Comparison of ENCODE assay signal across 1 cellular context in genomic region chr7:108246227-108246837, GRCh38.
TF ChIP-seq lines count a peak whose summit lies in the region.

No MANE protein-coding gene starts in this region.

TF ChIP-seq in K562, 482 proteins besides CTCF, POLR2A, EP300 and RAD21 (continued from another document and continues in another):
- TF ChIP-seq, protein P1, sequence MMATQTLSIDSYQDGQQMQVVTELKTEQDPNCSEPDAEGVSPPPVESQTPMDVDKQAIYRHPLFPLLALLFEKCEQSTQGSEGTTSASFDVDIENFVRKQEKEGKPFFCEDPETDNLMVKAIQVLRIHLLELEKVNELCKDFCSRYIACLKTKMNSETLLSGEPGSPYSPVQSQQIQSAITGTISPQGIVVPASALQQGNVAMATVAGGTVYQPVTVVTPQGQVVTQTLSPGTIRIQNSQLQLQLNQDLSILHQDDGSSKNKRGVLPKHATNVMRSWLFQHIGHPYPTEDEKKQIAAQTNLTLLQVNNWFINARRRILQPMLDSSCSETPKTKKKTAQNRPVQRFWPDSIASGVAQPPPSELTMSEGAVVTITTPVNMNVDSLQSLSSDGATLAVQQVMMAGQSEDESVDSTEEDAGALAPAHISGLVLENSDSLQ (IDR thresholded peaks at IDR 0.05) = peak; percentile 71
- TF ChIP-seq ARID2 (IDR thresholded peaks at IDR 0.05) (peak; percentile 60; the same call in 1 of the 2 replicates), ARHGAP35 (IDR thresholded peaks at IDR 0.05; ENCODE audit: partially characterized antibody) (no peak), TOE1 (IDR thresholded peaks at IDR 0.05; ENCODE audit: borderline replicate concordance) (peak; percentile 84), TOE1 (CRISPR knock-in tag; IDR thresholded peaks at IDR 0.05; ENCODE audit: borderline replicate concordance, low read depth) (no peak), MTA1 (IDR thresholded peaks at IDR 0.05; ENCODE audit: borderline replicate concordance) (peak; percentile 91), NCOR1 (IDR thresholded peaks at IDR 0.05) (peak; percentile 89), ZNF436 (CRISPR knock-in tag; IDR thresholded peaks at IDR 0.05) (no peak), ZNF584 (CRISPR knock-in tag; IDR thresholded peaks at IDR 0.05; ENCODE audit: low read depth) (peak; percentile 88), DIDO1 (tag; IDR thresholded peaks at IDR 0.05; ENCODE audit: low read depth) (0 out of 2 replicates have a peak, but pooled peaks have one; percentile 37), NFE2L1 (tag; IDR thresholded peaks at IDR 0.05; ENCODE audit: borderline replicate concordance, low read depth) (peak; percentile 99), ZNF583 (CRISPR knock-in tag; IDR thresholded peaks at IDR 0.05) (peak; percentile 39; the same call in 1 of the 2 replicates), ZNF780A (CRISPR knock-in tag; IDR thresholded peaks at IDR 0.05) (no peak), ZNF217 (CRISPR knock-in tag; IDR thresholded peaks at IDR 0.05) (no peak), CBFA2T2 (conservative IDR thresholded peaks at IDR 0.05) (peak; percentile 52), ZNF140 (CRISPR knock-in tag; IDR thresholded peaks at IDR 0.05) (no peak), ASH1L (IDR thresholded peaks at IDR 0.05; ENCODE audit: borderline replicate concordance, low read depth, partially characterized antibody) (peak; percentile 11), ZBTB17 (CRISPR knock-in tag; IDR thresholded peaks at IDR 0.05) (peak; percentile 59; the same call in 1 of the 2 replicates), RBM14 (IDR thresholded peaks at IDR 0.05; ENCODE audit: borderline replicate concordance, insufficient read depth, low read depth, low read length) (no peak), LARP7 (IDR thresholded peaks at IDR 0.05) (peak; percentile 75; the same call in 1 of the 2 replicates), MXI1 (IDR thresholded peaks at IDR 0.05; ENCODE audit: low read depth, low read length) (0 out of 2 replicates have a peak, but pooled peaks have one; percentile 10)
- TF ChIP-seq, protein P2, sequence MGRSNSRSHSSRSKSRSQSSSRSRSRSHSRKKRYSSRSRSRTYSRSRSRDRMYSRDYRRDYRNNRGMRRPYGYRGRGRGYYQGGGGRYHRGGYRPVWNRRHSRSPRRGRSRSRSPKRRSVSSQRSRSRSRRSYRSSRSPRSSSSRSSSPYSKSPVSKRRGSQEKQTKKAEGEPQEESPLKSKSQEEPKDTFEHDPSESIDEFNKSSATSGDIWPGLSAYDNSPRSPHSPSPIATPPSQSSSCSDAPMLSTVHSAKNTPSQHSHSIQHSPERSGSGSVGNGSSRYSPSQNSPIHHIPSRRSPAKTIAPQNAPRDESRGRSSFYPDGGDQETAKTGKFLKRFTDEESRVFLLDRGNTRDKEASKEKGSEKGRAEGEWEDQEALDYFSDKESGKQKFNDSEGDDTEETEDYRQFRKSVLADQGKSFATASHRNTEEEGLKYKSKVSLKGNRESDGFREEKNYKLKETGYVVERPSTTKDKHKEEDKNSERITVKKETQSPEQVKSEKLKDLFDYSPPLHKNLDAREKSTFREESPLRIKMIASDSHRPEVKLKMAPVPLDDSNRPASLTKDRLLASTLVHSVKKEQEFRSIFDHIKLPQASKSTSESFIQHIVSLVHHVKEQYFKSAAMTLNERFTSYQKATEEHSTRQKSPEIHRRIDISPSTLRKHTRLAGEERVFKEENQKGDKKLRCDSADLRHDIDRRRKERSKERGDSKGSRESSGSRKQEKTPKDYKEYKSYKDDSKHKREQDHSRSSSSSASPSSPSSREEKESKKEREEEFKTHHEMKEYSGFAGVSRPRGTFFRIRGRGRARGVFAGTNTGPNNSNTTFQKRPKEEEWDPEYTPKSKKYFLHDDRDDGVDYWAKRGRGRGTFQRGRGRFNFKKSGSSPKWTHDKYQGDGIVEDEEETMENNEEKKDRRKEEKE (IDR thresholded peaks at IDR 0.05; ENCODE audit: borderline replicate concordance in 1 of 2, control insufficient read depth in 1 of 2, low read depth in 2 of 2, low read length in 1 of 2) = 0 out of 4 replicates have a peak, but pooled peaks of 1 of the 2 experiments have one; percentile 25
- TF ChIP-seq, protein P3, sequence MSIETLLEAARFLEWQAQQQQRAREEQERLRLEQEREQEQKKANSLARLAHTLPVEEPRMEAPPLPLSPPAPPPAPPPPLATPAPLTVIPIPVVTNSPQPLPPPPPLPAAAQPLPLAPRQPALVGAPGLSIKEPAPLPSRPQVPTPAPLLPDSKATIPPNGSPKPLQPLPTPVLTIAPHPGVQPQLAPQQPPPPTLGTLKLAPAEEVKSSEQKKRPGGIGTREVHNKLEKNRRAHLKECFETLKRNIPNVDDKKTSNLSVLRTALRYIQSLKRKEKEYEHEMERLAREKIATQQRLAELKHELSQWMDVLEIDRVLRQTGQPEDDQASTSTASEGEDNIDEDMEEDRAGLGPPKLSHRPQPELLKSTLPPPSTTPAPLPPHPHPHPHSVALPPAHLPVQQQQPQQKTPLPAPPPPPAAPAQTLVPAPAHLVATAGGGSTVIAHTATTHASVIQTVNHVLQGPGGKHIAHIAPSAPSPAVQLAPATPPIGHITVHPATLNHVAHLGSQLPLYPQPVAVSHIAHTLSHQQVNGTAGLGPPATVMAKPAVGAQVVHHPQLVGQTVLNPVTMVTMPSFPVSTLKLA (conservative IDR thresholded peaks at IDR 0.05) = peak; percentile 14 to 75; a peak in 3 of 4 replicates
- TF ChIP-seq, protein P4, sequence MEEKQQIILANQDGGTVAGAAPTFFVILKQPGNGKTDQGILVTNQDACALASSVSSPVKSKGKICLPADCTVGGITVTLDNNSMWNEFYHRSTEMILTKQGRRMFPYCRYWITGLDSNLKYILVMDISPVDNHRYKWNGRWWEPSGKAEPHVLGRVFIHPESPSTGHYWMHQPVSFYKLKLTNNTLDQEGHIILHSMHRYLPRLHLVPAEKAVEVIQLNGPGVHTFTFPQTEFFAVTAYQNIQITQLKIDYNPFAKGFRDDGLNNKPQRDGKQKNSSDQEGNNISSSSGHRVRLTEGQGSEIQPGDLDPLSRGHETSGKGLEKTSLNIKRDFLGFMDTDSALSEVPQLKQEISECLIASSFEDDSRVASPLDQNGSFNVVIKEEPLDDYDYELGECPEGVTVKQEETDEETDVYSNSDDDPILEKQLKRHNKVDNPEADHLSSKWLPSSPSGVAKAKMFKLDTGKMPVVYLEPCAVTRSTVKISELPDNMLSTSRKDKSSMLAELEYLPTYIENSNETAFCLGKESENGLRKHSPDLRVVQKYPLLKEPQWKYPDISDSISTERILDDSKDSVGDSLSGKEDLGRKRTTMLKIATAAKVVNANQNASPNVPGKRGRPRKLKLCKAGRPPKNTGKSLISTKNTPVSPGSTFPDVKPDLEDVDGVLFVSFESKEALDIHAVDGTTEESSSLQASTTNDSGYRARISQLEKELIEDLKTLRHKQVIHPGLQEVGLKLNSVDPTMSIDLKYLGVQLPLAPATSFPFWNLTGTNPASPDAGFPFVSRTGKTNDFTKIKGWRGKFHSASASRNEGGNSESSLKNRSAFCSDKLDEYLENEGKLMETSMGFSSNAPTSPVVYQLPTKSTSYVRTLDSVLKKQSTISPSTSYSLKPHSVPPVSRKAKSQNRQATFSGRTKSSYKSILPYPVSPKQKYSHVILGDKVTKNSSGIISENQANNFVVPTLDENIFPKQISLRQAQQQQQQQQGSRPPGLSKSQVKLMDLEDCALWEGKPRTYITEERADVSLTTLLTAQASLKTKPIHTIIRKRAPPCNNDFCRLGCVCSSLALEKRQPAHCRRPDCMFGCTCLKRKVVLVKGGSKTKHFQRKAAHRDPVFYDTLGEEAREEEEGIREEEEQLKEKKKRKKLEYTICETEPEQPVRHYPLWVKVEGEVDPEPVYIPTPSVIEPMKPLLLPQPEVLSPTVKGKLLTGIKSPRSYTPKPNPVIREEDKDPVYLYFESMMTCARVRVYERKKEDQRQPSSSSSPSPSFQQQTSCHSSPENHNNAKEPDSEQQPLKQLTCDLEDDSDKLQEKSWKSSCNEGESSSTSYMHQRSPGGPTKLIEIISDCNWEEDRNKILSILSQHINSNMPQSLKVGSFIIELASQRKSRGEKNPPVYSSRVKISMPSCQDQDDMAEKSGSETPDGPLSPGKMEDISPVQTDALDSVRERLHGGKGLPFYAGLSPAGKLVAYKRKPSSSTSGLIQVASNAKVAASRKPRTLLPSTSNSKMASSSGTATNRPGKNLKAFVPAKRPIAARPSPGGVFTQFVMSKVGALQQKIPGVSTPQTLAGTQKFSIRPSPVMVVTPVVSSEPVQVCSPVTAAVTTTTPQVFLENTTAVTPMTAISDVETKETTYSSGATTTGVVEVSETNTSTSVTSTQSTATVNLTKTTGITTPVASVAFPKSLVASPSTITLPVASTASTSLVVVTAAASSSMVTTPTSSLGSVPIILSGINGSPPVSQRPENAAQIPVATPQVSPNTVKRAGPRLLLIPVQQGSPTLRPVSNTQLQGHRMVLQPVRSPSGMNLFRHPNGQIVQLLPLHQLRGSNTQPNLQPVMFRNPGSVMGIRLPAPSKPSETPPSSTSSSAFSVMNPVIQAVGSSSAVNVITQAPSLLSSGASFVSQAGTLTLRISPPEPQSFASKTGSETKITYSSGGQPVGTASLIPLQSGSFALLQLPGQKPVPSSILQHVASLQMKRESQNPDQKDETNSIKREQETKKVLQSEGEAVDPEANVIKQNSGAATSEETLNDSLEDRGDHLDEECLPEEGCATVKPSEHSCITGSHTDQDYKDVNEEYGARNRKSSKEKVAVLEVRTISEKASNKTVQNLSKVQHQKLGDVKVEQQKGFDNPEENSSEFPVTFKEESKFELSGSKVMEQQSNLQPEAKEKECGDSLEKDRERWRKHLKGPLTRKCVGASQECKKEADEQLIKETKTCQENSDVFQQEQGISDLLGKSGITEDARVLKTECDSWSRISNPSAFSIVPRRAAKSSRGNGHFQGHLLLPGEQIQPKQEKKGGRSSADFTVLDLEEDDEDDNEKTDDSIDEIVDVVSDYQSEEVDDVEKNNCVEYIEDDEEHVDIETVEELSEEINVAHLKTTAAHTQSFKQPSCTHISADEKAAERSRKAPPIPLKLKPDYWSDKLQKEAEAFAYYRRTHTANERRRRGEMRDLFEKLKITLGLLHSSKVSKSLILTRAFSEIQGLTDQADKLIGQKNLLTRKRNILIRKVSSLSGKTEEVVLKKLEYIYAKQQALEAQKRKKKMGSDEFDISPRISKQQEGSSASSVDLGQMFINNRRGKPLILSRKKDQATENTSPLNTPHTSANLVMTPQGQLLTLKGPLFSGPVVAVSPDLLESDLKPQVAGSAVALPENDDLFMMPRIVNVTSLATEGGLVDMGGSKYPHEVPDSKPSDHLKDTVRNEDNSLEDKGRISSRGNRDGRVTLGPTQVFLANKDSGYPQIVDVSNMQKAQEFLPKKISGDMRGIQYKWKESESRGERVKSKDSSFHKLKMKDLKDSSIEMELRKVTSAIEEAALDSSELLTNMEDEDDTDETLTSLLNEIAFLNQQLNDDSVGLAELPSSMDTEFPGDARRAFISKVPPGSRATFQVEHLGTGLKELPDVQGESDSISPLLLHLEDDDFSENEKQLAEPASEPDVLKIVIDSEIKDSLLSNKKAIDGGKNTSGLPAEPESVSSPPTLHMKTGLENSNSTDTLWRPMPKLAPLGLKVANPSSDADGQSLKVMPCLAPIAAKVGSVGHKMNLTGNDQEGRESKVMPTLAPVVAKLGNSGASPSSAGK (IDR thresholded peaks at IDR 0.05) = peak; percentile 27
- TF ChIP-seq, protein P5, sequence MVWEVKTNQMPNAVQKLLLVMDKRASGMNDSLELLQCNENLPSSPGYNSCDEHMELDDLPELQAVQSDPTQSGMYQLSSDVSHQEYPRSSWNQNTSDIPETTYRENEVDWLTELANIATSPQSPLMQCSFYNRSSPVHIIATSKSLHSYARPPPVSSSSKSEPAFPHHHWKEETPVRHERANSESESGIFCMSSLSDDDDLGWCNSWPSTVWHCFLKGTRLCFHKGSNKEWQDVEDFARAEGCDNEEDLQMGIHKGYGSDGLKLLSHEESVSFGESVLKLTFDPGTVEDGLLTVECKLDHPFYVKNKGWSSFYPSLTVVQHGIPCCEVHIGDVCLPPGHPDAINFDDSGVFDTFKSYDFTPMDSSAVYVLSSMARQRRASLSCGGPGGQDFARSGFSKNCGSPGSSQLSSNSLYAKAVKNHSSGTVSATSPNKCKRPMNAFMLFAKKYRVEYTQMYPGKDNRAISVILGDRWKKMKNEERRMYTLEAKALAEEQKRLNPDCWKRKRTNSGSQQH (CRISPR knock-in tag; IDR thresholded peaks at IDR 0.05) = peak; percentile 87
- TF ChIP-seq, protein P6, sequence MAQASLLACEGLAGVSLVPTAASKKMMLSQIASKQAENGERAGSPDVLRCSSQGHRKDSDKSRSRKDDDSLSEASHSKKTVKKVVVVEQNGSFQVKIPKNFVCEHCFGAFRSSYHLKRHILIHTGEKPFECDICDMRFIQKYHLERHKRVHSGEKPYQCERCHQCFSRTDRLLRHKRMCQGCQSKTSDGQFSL (CRISPR knock-in tag; IDR thresholded peaks at IDR 0.05) = no peak
- TF ChIP-seq, protein P6 (tag; IDR thresholded peaks at IDR 0.05) = 0 out of 4 replicates have a peak, but pooled peaks of 1 of the 2 experiments have one; percentile 50
